Comparison of ENCODE assay signal across 9 cellular contexts in genomic region chr20:39849664-39850063, GRCh38.
DNase-seq lines count a peak whose midpoint lies in the region; ATAC-seq and TF ChIP-seq lines count a peak whose summit lies in the region.
"Had no signal": no experiment of that assay in that cellular context is flagged by ENCODE, and none has a peak within 500 bp of the region (broad histone marks: within the 10 kb centered on the region; RNA-seq: fewer than 3 reads in every experiment).

No MANE protein-coding gene starts in this region.

- DNase-seq in ELF-1 (ENCODE audit: low read depth, low spot score) = peak; percentile 46
- DNase-seq in amniotic epithelial cell (ENCODE audit: low read depth) = peak; percentile 12
- DNase-seq in heart left ventricle = peak; percentile 86 to 94 (median 90)
- peak; percentile 11 for DNase-seq in putamen (ENCODE audit: low spot score)
- DNase-seq in NCI-H2107 treated with DMSO at 0.1 percent for 48 hours (lab: John Stamatoyannopoulos, UW; ENCODE audit: unreplicated experiment) = no peak
- DNase-seq in NCI-H82 treated with DMSO at 0.1 percent for 48 hours (lab: John Stamatoyannopoulos, UW; ENCODE audit: unreplicated experiment) = no peak
- no peak for DNase-seq in NCI-H146 (lab: John Stamatoyannopoulos, UW)
- DNase-seq: activated B cell treated with CpG ODN at 0.5 μM for 24 hours had no signal

- H3K36me3 ChIP-seq in heart left ventricle = no peaks in the 10 kb centered on the region

- ATAC-seq in heart left ventricle = peak; percentile 92 to 99 (median 98)
- ATAC-seq in GM19463 (IDR thresholded peaks at IDR 0.05; ENCODE audit: unreplicated experiment) = no peak

- no peak for TF ChIP-seq POLR2A in heart left ventricle (IDR thresholded peaks at IDR 0.05)

- intact Hi-C loops in heart left ventricle (cut with DNase I) = no loop called here

- no peaks in the 10 kb centered on the region for H3K9me3 ChIP-seq in heart left ventricle

- peak in 1 of 12 donors; percentile 6 for TF ChIP-seq CTCF in heart left ventricle (IDR thresholded peaks at IDR 0.05)

- H3K4me3 ChIP-seq in heart left ventricle = no peak overlapping the region

- H3K27me3 ChIP-seq in heart left ventricle = peaks cover 0 to 3% (median 0%) of the 10 kb centered on the region in 9 donors

- WGBS in heart left ventricle, 4 donors = 0 to 18% (median 7%) methylated on average over 2 to 9 of the region's 9 CpGs

- peak overlapping the region in 7 of 12 donors; percentile 14 to 68 (median 48) for H3K27ac ChIP-seq in heart left ventricle

- peaks cover 0 to 30% (median 20%) of the 10 kb centered on the region in 12 donors for H3K4me1 ChIP-seq in heart left ventricle

Comparison
In these comparisons a context has a peak if more than half of its experiments do, and no peak if none do; other contexts are left out.
1. DNase-seq: peak in ELF-1 (single experiment), amniotic epithelial cell (single experiment), heart left ventricle (5 of 5) and putamen (single experiment); none in NCI-H2107 treated with DMSO at 0.1 percent for 48 hours (single experiment), NCI-H82 treated with DMSO at 0.1 percent for 48 hours (single experiment) and NCI-H146 (single experiment).